Comparison of ENCODE assay signal across 29 cellular contexts in genomic region chr9:88589656-88590055, GRCh38. TPM values are rescaled to one million over a fixed set of nuclear protein-coding genes. Genes with fewer than 3 reads are reported as not detected.
"Had no signal": no experiment of that assay in that cellular context is flagged by ENCODE, and none has a peak within 500 bp of the region (broad histone marks: within the 10 kb centered on the region; RNA-seq: fewer than 3 reads in every experiment).

No MANE protein-coding gene starts in this region.

- H3K27me3 Mint-ChIP-seq: progenitor cell of endocrine pancreas had no signal

- H3K36me3 Mint-ChIP-seq: memory B cell had no signal

- H3K36me3 ChIP-seq: colonic mucosa, esophagus squamous epithelium, heart right ventricle, thoracic aorta, tibial nerve, vagina had no signal

- H3K79me2 ChIP-seq: parathyroid adenoma had no signal

- H3K4me2 ChIP-seq: smooth muscle cell had no signal

- H3K27ac ChIP-seq: colonic mucosa, esophagus squamous epithelium, heart right ventricle, parathyroid adenoma, thoracic aorta, tibial nerve, vagina had no signal

- H3K9me3 ChIP-seq: colonic mucosa, esophagus squamous epithelium, thoracic aorta, vagina had no signal

- H3K9me3 Mint-ChIP-seq: central memory CD8-positive, alpha-beta T cell; memory B cell had no signal

- H2AFZ ChIP-seq: parathyroid adenoma had no signal

- H3K27ac Mint-ChIP-seq: dendritic cell treated with granulocyte-macrophage colony-stimulating factor and Interleukin-4, amounts not matched to agents 40 ng/mL and 50 ng/mL, for 4 days; endodermal cell; memory B cell; mesothelial cell of epicardium; naive thymus-derived CD8-positive, alpha-beta T cell; progenitor cell of endocrine pancreas had no signal

- H3K4me1 ChIP-seq: colonic mucosa, heart right ventricle, parathyroid adenoma, tibial nerve, vagina had no signal

- DNase-seq: colonic mucosa; effector CD8-positive, alpha-beta T cell; endodermal cell; esophagus squamous epithelium; foreskin melanocyte; glutamatergic neuron; heart right ventricle; hypothalamus; left ventricle myocardium superior; naive thymus-derived CD8-positive, alpha-beta T cell; occipital lobe; stimulated activated CD4-positive, alpha-beta T cell treated with anti-CD3 and anti-CD28 coated beads, Interleukin-12 subunit alpha, Interleukin-12 subunit beta, amount 100 ng/mL, for 4 hours; stimulated activated CD4-positive, alpha-beta T cell treated with anti-CD3 and anti-CD28 coated beads, Interleukin-1b, Interleukin-23, amount 100 ng/mL, for 48 hours; stimulated activated CD4-positive, alpha-beta T cell treated with anti-CD3 and anti-CD28 coated beads, Interleukin-4, amount 100 ng/mL, for 1 hour; stimulated activated CD8-positive, alpha-beta memory T cell treated with anti-CD3 and anti-CD28 coated beads, Interleukin-4, amount 100 ng/mL, for 48 hours; stimulated activated naive CD4-positive, alpha-beta T cell had no signal

- H3K27me3 ChIP-seq: colonic mucosa, tibial nerve, vagina had no signal

- H3K4me3 ChIP-seq: colonic mucosa, esophagus squamous epithelium, heart right ventricle, lung, smooth muscle cell, thoracic aorta, tibial nerve, vagina had no signal

- H3K4me1 Mint-ChIP-seq: central memory CD8-positive, alpha-beta T cell; endodermal cell; memory B cell had no signal

- ATAC-seq: heart right ventricle; left ventricle myocardium superior; naive thymus-derived CD8-positive, alpha-beta T cell; sciatic nerve had no signal

- H3K4me3 Mint-ChIP-seq: central memory CD8-positive, alpha-beta T cell; dendritic cell treated with granulocyte-macrophage colony-stimulating factor and Interleukin-4, amounts not matched to agents 40 ng/mL and 50 ng/mL, for 4 days; endodermal cell; memory B cell; mesothelial cell of epicardium; naive thymus-derived CD8-positive, alpha-beta T cell had no signal

- H3K9ac ChIP-seq: parathyroid adenoma had no signal

RNA-seq across cellular contexts. Expression of gene NXNL2, which starts 54.7 kb away (rescaled TPM):
- total RNA-seq: colonic mucosa; endodermal cell; endothelial cell of umbilical vein; heart right ventricle; left ventricle myocardium superior; naive thymus-derived CD8-positive, alpha-beta T cell; progenitor cell of endocrine pancreas had no signal
